8 cellular contexts compared by ENCODE assay signal in genomic region chr3:178005961-178006360, GRCh38.
"Had no signal": no experiment of that assay in that cellular context is flagged by ENCODE, and none has a peak within 500 bp of the region (broad histone marks: within the 10 kb centered on the region; RNA-seq: fewer than 3 reads in every experiment).

No MANE protein-coding gene starts in this region.

- ATAC-seq: HCT116, K562 had no signal

- H3K4me1 ChIP-seq: HAP-1 had no signal

- H3K9me3 Mint-ChIP-seq: HFFc6 had no signal

- DNase-seq: GM23248, GOT3, H7, HFFc6, IMR-90 had no signal

- H3K27ac ChIP-seq: GM23248 had no signal

- H3K36me3 ChIP-seq: HAP-1 had no signal

- H3K4me3 Mint-ChIP-seq: HFFc6 had no signal

- H2AFZ ChIP-seq: GM23248 had no signal

- H3K27ac Mint-ChIP-seq: HFFc6 had no signal

- H3K4me3 ChIP-seq: GM23248, HAP-1, K562 had no signal

- H3K9me3 ChIP-seq: HAP-1 had no signal

- H3K9ac ChIP-seq: GM23248 had no signal
